Comparison of ENCODE assay signal across 8 cellular contexts in the genomic region with DNA sequence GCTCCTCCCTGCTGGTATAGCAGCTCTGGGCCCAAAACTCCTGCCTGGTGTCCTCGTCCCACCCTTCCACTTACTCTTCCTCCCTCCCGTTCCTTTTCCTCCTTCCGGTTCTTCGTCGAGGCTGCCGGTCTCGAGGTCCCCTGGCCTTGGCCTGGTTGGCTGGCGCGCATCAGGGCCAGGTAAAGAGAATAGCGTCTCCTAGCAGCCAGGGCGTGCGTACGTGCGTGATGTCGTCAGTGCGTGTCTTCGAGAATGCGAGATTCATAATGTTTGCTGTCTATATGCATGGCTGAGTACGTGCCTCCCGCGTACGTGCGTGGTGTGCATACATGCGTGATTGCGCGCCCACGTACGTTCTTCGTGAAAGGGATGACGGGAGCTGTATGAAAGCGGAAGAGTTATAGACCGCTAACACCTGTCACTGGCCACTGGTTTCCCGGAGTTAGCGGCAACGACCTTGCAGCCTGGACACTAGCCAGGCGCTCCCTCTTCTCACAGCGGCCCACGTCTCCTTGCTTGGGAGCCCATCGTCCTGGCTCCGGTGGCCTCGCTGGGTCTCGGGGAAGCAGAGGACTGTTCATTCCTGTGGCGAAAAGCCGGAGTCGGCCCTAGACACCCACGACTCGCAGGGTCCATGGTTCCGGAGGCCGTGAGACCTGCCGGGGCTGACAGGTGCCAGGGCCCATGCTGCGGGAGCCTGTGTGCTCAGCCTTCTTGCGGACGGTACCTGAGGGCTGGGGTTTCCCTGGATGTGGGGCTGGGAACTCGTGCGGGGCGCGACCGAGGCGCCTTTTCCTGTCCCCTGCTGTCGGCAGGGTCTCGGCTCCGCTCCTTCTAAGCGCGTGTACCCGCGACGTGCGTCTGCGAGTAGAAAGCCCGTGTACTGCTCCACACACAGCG.
DNase-seq lines count a peak whose midpoint lies in the region; ATAC-seq and TF ChIP-seq lines count a peak whose summit lies in the region.

A gene (plus strand): TSS at position 392 of the 900 bp plus-strand sequence. CDS start 4,619 bp downstream, outside the sequence.

- peak; percentile 92 for DNase-seq in AG09319 (ENCODE audit: extremely low read depth, low read depth)
- peak; percentile 91 for DNase-seq in NCI-H446 treated with DMSO at 0.1 percent for 48 hours (lab: John Stamatoyannopoulos, UW)
- peak; percentile 80 for DNase-seq in activated CD4-positive, CD25-positive, alpha-beta regulatory T cell treated with anti-CD3 and anti-CD28 coated beads, Interleukin-2, amount 50 U/mL, for 72 hours
- peak; percentile 97 for DNase-seq in cerebellar cortex (ENCODE audit: low spot score)
- peak; percentile 87 for DNase-seq in kidney glomerular epithelial cell (lab: John Stamatoyannopoulos, UW)
- DNase-seq in stimulated activated CD4-positive, alpha-beta T cell treated with anti-CD3 and anti-CD28 coated beads, Interleukin-15, amount 100 ng/mL, for 48 hours (ENCODE audit: low read depth in 2 of 2): peak; percentile 83 to 86

- no peak for TF ChIP-seq CTCF in AG09319 (IDR thresholded peaks at IDR 0.05; ENCODE audit: low read depth, low read length)

- ATAC-seq in GM19035 (IDR thresholded peaks at IDR 0.05; ENCODE audit: unreplicated experiment): peak; percentile 82
- peak; percentile 78 for ATAC-seq in HG03354 (IDR thresholded peaks at IDR 0.05; ENCODE audit: poor library complexity, severe bottlenecking, unreplicated experiment)

Comparison
In these comparisons a context has a peak if more than half of its experiments do, and no peak if none do; other contexts are left out.
1. Peak in every context shown above with its lines: DNase-seq and ATAC-seq.